ENCODE assay signal across 1 cellular context in genomic region chr14:44149597-44149996, GRCh38.
TF ChIP-seq lines count a peak whose summit lies in the region.

No MANE protein-coding gene starts in this region.

TF ChIP-seq in A549, 52 proteins besides CTCF, POLR2A, EP300 and RAD21 (continued from another document):
- TF ChIP-seq HES2 (IDR thresholded peaks at IDR 0.05) (no peak), RNF2 (IDR thresholded peaks at IDR 0.05; ENCODE audit: borderline replicate concordance, low read depth) (no peak), FOSL2 (IDR thresholded peaks at IDR 0.05) (no peak), FOSL2 (CRISPR knock-in tag; IDR thresholded peaks at IDR 0.05) (no peak), KDM5A (IDR thresholded peaks at IDR 0.05) (no peak), REST (IDR thresholded peaks at IDR 0.05) (no peak)
TF ChIP-seq in A549: peak in this region for 0.
